Comparison of ENCODE assay signal across 1 cellular context in the genomic region with DNA sequence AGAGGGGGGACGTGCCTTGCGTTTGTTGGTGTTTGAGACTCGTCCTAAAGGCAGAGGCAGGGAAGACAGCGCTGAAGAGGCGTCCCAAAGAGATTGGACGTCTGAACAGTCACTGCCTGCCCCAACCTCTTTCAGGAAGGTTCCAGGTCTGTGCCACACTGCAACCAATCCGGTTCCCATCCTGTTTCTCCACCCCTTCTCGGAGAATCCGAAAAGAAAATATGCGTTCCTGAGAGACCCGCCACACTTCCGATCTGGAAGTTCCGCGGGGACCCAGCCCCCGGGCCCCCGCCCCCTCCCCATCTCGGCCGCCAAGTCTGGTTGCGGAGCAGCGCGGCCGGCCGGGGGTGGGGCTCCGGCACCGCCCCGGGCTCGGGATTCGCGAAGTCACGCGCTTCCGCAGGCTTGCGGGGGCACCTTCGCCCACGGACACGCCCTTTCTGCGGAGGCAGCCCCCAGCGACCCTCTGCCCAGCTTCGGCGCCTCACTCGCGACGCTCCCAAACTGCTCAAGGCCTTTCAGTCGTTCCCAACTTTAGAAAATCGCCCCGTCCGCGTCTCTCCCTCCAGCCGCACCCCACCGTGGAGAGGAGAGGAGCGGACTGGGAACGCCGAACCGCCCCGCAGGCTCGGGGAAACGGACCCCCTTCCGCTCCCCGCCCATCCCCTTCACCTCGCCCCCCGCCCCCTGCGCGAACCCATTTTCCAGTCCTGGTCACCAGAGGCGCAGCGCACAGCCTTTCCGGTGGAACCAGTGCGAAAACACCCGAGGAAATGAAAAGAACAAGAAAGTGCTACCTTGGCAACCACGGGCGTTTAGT.
TF ChIP-seq lines count a peak whose summit lies in the region.

No MANE protein-coding gene starts in this region.

TF ChIP-seq in IMR-90, 13 proteins besides CTCF, POLR2A, EP300 and RAD21 (continued from another document):
- TF ChIP-seq CEBPB (IDR thresholded peaks at IDR 0.05; ENCODE audit: low read depth, low read length) (no peak), RCOR1 (IDR thresholded peaks at IDR 0.05; ENCODE audit: insufficient replicate concordance, low read length) (no peak), MAZ (IDR thresholded peaks at IDR 0.05; ENCODE audit: borderline replicate concordance, low read depth, low read length) (0 out of 2 replicates have a peak, but pooled peaks have one; percentile 12), MAFK (IDR thresholded peaks at IDR 0.05; ENCODE audit: low read depth, low read length) (no peak), NFE2L2 (IDR thresholded peaks at IDR 0.05; ENCODE audit: low read depth, low read length) (no peak), FOS (IDR thresholded peaks at IDR 0.05; ENCODE audit: low read depth, low read length) (no peak), BHLHE40 (IDR thresholded peaks at IDR 0.05; ENCODE audit: low read depth, low read length) (peak; percentile 3; the same call in 1 of the 2 replicates), SMC3 (IDR thresholded peaks at IDR 0.05; ENCODE audit: low read depth, low read length) (no peak), RFX5 (IDR thresholded peaks at IDR 0.05; ENCODE audit: low read depth, low read length) (no peak)
- TF ChIP-seq, protein P1, sequence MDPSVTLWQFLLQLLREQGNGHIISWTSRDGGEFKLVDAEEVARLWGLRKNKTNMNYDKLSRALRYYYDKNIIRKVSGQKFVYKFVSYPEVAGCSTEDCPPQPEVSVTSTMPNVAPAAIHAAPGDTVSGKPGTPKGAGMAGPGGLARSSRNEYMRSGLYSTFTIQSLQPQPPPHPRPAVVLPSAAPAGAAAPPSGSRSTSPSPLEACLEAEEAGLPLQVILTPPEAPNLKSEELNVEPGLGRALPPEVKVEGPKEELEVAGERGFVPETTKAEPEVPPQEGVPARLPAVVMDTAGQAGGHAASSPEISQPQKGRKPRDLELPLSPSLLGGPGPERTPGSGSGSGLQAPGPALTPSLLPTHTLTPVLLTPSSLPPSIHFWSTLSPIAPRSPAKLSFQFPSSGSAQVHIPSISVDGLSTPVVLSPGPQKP (IDR thresholded peaks at IDR 0.05; ENCODE audit: borderline replicate concordance, low read depth, low read length) = no peak
